ENCODE assay signal across 20 cellular contexts in genomic region chr7:79436378-79436777, GRCh38.
"Had no signal": no experiment of that assay in that cellular context is flagged by ENCODE, and none has a peak within 500 bp of the region (broad histone marks: within the 10 kb centered on the region; RNA-seq: fewer than 3 reads in every experiment).

No MANE protein-coding gene starts in this region.

- H3K4me3 ChIP-seq: adrenal gland, lower lobe of right lung, sigmoid colon, spleen, testis had no signal

- H3K4me1 Mint-ChIP-seq: nephron; stimulated activated memory B cell treated with anti-CD40 and anti-IgM and Interleukin-4, amounts not matched to agents 10 μg/mL and 1 μg/mL and 100 μg/mL, for 72 hours; WTC11 had no signal

- H3K4me1 ChIP-seq: lower lobe of right lung, sigmoid colon, spleen, testis had no signal

- H3K27me3 Mint-ChIP-seq: activated CD4-positive, alpha-beta memory T cell treated with anti-CD3 and anti-CD28 coated beads for 36 hours; stimulated activated memory B cell treated with anti-CD40 and anti-IgM and Interleukin-4, amounts not matched to agents 10 μg/mL and 1 μg/mL and 100 μg/mL, for 72 hours; type B pancreatic cell had no signal

- H3K27me3 ChIP-seq: adrenal gland, sigmoid colon, spleen, testis had no signal

- H3K9me3 ChIP-seq: adrenal gland, lower lobe of right lung, sigmoid colon, testis had no signal

- FAIRE-seq: islet of Langerhans had no signal

- H3K9me3 Mint-ChIP-seq: activated T-helper 1 cell treated with anti-CD3 and anti-CD28 coated beads, Interleukin-12 subunit alpha, Interleukin-12 subunit beta, Interleukin-2, Interleukin-4 antibody, amounts not matched to agents 30 ng/mL and 10 ng/mL and 1 ng/mL, durations not matched to agents 14 hours and 24 hours and 36 hours; WTC11 had no signal

- H3K27ac Mint-ChIP-seq: activated CD4-positive, alpha-beta memory T cell treated with anti-CD3 and anti-CD28 coated beads for 36 hours; activated naive CD4-positive, alpha-beta T cell treated with anti-CD3 and anti-CD28 coated beads, Interleukin-2, amount 50 U/mL, for 72 hours; activated T-helper 1 cell treated with anti-CD3 and anti-CD28 coated beads, Interleukin-12 subunit alpha, Interleukin-12 subunit beta, Interleukin-2, Interleukin-4 antibody, amounts not matched to agents 30 ng/mL and 10 ng/mL and 1 ng/mL, durations not matched to agents 14 hours and 24 hours and 36 hours; mesothelial cell of epicardium; nephron; stimulated activated memory B cell treated with anti-CD40 and anti-IgM and Interleukin-4, amounts not matched to agents 10 μg/mL and 1 μg/mL and 100 μg/mL, for 72 hours; type B pancreatic cell; WTC11 had no signal

- H3K36me3 Mint-ChIP-seq: activated CD4-positive, alpha-beta memory T cell treated with anti-CD3 and anti-CD28 coated beads for 36 hours; stimulated activated memory B cell treated with anti-CD40 and anti-IgM and Interleukin-4, amounts not matched to agents 10 μg/mL and 1 μg/mL and 100 μg/mL, for 72 hours; type B pancreatic cell; WTC11 had no signal

- H3K27ac ChIP-seq: adrenal gland, lower lobe of right lung, sigmoid colon, spleen, testis had no signal

- H3K36me3 ChIP-seq: adrenal gland, lower lobe of right lung, sigmoid colon, spleen had no signal

- DNase-seq: activated CD4-positive, alpha-beta memory T cell treated with anti-CD3 and anti-CD28 coated beads for 36 hours; activated CD4-positive, alpha-beta T cell treated with anti-CD3 and anti-CD28 coated beads for 4 hours; activated gamma-delta T cell treated with Interleukin-2 at 50 U/mL for 16 hours; activated T-cell treated with anti-CD3 and anti-CD28 coated beads for 4 hours; adrenal gland; effector memory CD4-positive, alpha-beta T cell; left colon; lower lobe of right lung; sigmoid colon; spleen; stimulated activated CD4-positive, alpha-beta T cell treated with anti-CD3 and anti-CD28 coated beads, Interleukin-4, amount 100 ng/mL, for 4 hours; testis had no signal

- H3K4me3 Mint-ChIP-seq: activated CD4-positive, alpha-beta memory T cell treated with anti-CD3 and anti-CD28 coated beads for 36 hours; activated T-helper 1 cell treated with anti-CD3 and anti-CD28 coated beads, Interleukin-12 subunit alpha, Interleukin-12 subunit beta, Interleukin-2, Interleukin-4 antibody, amounts not matched to agents 30 ng/mL and 10 ng/mL and 1 ng/mL, durations not matched to agents 14 hours and 24 hours and 36 hours; mesothelial cell of epicardium; nephron; stimulated activated memory B cell treated with anti-CD40 and anti-IgM and Interleukin-4, amounts not matched to agents 10 μg/mL and 1 μg/mL and 100 μg/mL, for 72 hours; type B pancreatic cell; WTC11 had no signal
